In genomic region chr2:108612514-108613183, GRCh38 we compare ENCODE assay signal across 1 cellular context.
TF ChIP-seq lines count a peak whose summit lies in the region.

No MANE protein-coding gene starts in this region.

TF ChIP-seq in GM12878, 131 proteins besides CTCF, POLR2A, EP300 and RAD21 (continued from another document):
- TF ChIP-seq GATAD2B (conservative IDR thresholded peaks at IDR 0.05; ENCODE audit: low read depth) = 0 out of 2 replicates have a peak, but pooled peaks have one; percentile 58
- peak in 1 of 2 experiments; percentile 62; a peak in 2 of 3 replicates for TF ChIP-seq EGR1 (IDR thresholded peaks at IDR 0.05; ENCODE audit: borderline replicate concordance in 1 of 2, low read depth in 2 of 2, low read length in 2 of 2)
- TF ChIP-seq SMAD5 (IDR thresholded peaks at IDR 0.05; ENCODE audit: low read depth) = no peak
- TF ChIP-seq MTA2 (IDR thresholded peaks at IDR 0.05; ENCODE audit: low read depth) = peak; percentile 86
- TF ChIP-seq SIN3A (IDR thresholded peaks at IDR 0.05; ENCODE audit: low read depth, low read length) = peak; percentile 79
- no peak for TF ChIP-seq MYB (IDR thresholded peaks at IDR 0.05; ENCODE audit: borderline replicate concordance, low read depth, low read length)
- TF ChIP-seq ATF2 (IDR thresholded peaks at IDR 0.05; ENCODE audit: low read length) = peak; percentile 38; the same call in 1 of the 2 replicates
- TF ChIP-seq KLF5 (IDR thresholded peaks at IDR 0.05; ENCODE audit: partially characterized antibody) = peak; percentile 84
- TF ChIP-seq ZNF217 (IDR thresholded peaks at IDR 0.05) = peak; percentile 96
- no peak; the same call in 1 of the 2 replicates for TF ChIP-seq RB1 (IDR thresholded peaks at IDR 0.05; ENCODE audit: borderline replicate concordance)
- TF ChIP-seq BCL11A (IDR thresholded peaks at IDR 0.05; ENCODE audit: low read depth, low read length) = peak; percentile 93
- peak; percentile 3; the same call in 1 of the 2 replicates for TF ChIP-seq SMC3 (IDR thresholded peaks at IDR 0.05; ENCODE audit: borderline replicate concordance, low read length)
- TF ChIP-seq SMAD1 (IDR thresholded peaks at IDR 0.05; ENCODE audit: low read depth, partially characterized antibody) = peak; percentile 2
